Comparison of ENCODE assay signal across 21 cellular contexts in genomic region chr5:39130716-39131115, GRCh38.
"Had no signal": no experiment of that assay in that cellular context is flagged by ENCODE, and none has a peak within 500 bp of the region (broad histone marks: within the 10 kb centered on the region; RNA-seq: fewer than 3 reads in every experiment).

No MANE protein-coding gene starts in this region.

- DNase-seq: activated CD4-positive, alpha-beta T cell treated with anti-CD3 and anti-CD28 coated beads, Interleukin-2, amount 10 ng/mL, durations not matched to agents 24 days and 14 days; activated CD4-positive, CD25-positive, alpha-beta regulatory T cell; activated gamma-delta T cell treated with Interleukin-2 at 50 U/mL for 16 hours; activated naive CD8-positive, alpha-beta T cell treated with anti-CD3 and anti-CD28 coated beads for 36 hours; activated T-cell treated with anti-CD3 and anti-CD28 coated beads, Interleukin-2, amount 50 U/mL, for 1 hour; amniotic stem cell; cortex of kidney; head of caudate nucleus; hypothalamus; left ventricle myocardium inferior; nucleus accumbens; right cardiac atrium; stimulated activated CD4-positive, alpha-beta T cell treated with anti-CD3 and anti-CD28 coated beads, Interleukin-12 subunit alpha, Interleukin-12 subunit beta, amount 100 ng/mL, for 4 hours; T1000 had no signal

- H3K27ac Mint-ChIP-seq: activated CD4-positive, alpha-beta T cell treated with anti-CD3 and anti-CD28 coated beads, Interleukin-2, amount 10 ng/mL, durations not matched to agents 24 days and 14 days; stimulated activated naive CD8-positive, alpha-beta T cell treated with anti-CD3 and anti-CD28 coated beads, Interleukin-15, Interleukin-2, amounts not matched to agents 100 ng/mL and 50 ng/mL, for 24 hours had no signal

- H3K9me3 ChIP-seq: breast epithelium, gastroesophageal sphincter, left ventricle myocardium inferior, tibial nerve had no signal

- H3K27me3 Mint-ChIP-seq: activated CD4-positive, alpha-beta T cell treated with anti-CD3 and anti-CD28 coated beads, Interleukin-2, amount 10 ng/mL, durations not matched to agents 24 days and 14 days; activated naive CD8-positive, alpha-beta T cell treated with anti-CD3 and anti-CD28 coated beads for 36 hours; stimulated activated naive CD8-positive, alpha-beta T cell treated with anti-CD3 and anti-CD28 coated beads, Interleukin-15, Interleukin-2, amounts not matched to agents 100 ng/mL and 50 ng/mL, for 24 hours had no signal

- H3K9me3 Mint-ChIP-seq: activated CD4-positive, alpha-beta T cell treated with anti-CD3 and anti-CD28 coated beads, Interleukin-2, amount 10 ng/mL, durations not matched to agents 24 days and 14 days; activated naive CD8-positive, alpha-beta T cell treated with anti-CD3 and anti-CD28 coated beads for 36 hours; nephron; stimulated activated naive CD8-positive, alpha-beta T cell treated with anti-CD3 and anti-CD28 coated beads, Interleukin-15, Interleukin-2, amounts not matched to agents 100 ng/mL and 50 ng/mL, for 24 hours had no signal

- H3K4me3 ChIP-seq: breast epithelium, gastroesophageal sphincter, left ventricle myocardium inferior, tibial nerve had no signal

- H3K4me3 Mint-ChIP-seq: activated CD4-positive, alpha-beta T cell treated with anti-CD3 and anti-CD28 coated beads, Interleukin-2, amount 10 ng/mL, durations not matched to agents 24 days and 14 days; activated naive CD8-positive, alpha-beta T cell treated with anti-CD3 and anti-CD28 coated beads for 36 hours; nephron; stimulated activated naive CD8-positive, alpha-beta T cell treated with anti-CD3 and anti-CD28 coated beads, Interleukin-15, Interleukin-2, amounts not matched to agents 100 ng/mL and 50 ng/mL, for 24 hours had no signal

- H3K27ac ChIP-seq: breast epithelium, epithelial cell of prostate, gastroesophageal sphincter, left ventricle myocardium inferior, parathyroid adenoma, tibial nerve had no signal

- H3K4me1 ChIP-seq: breast epithelium, gastroesophageal sphincter, left ventricle myocardium inferior, parathyroid adenoma had no signal

- ATAC-seq: gastroesophageal sphincter, right cardiac atrium had no signal

- H3K36me3 ChIP-seq: breast epithelium, gastroesophageal sphincter, left ventricle myocardium inferior, tibial nerve had no signal

- H3K27me3 ChIP-seq: breast epithelium, gastroesophageal sphincter, tibial nerve had no signal
